ENCODE assay signal across 23 cellular contexts in genomic region chr13:112861876-112862615, GRCh38.
DNase-seq lines count a peak whose midpoint lies in the region; ATAC-seq, FAIRE-seq and TF ChIP-seq lines count a peak whose summit lies in the region.
"Had no signal": no experiment of that assay in that cellular context is flagged by ENCODE, and none has a peak within 500 bp of the region (broad histone marks: within the 10 kb centered on the region; RNA-seq: fewer than 3 reads in every experiment).

No MANE protein-coding gene starts in this region.

- no peaks in the 10 kb centered on the region for H3K9me3 Mint-ChIP-seq in activated T-cell treated with anti-CD3 and anti-CD28 coated beads, Interleukin-2, amount 50 U/mL, for 72 hours
- H3K9me3 Mint-ChIP-seq in T-helper 2 cell treated with Interferon-gamma antibody and Interleukin-4, amounts not matched to agents 5 μg/mL and 100 μg/mL, for 36 hours: peaks cover 4% of the 10 kb centered on the region
- H3K9me3 Mint-ChIP-seq: CD8-positive, alpha-beta T cell had no signal

- TF ChIP-seq CTCF in kidney (IDR thresholded peaks at IDR 0.05; ENCODE audit: borderline replicate concordance, extremely low read depth, insufficient read depth): no peak
- TF ChIP-seq CTCF in tibial artery (IDR thresholded peaks at IDR 0.05): no peak

- no peak overlapping the region for H3K4me3 Mint-ChIP-seq in activated T-cell treated with anti-CD3 and anti-CD28 coated beads, Interleukin-2, amount 50 U/mL, for 72 hours
- no peak overlapping the region for H3K4me3 Mint-ChIP-seq in T-helper 2 cell treated with Interferon-gamma antibody and Interleukin-4, amounts not matched to agents 5 μg/mL and 100 μg/mL, for 36 hours
- H3K4me3 Mint-ChIP-seq: CD8-positive, alpha-beta T cell had no signal

- intact Hi-C loops in kidney (cut with DNase I) (no loop called here), sciatic nerve (cut with DNase I) (no loop called here), tibial artery (cut with DNase I; ENCODE audit: low total_unique reads) (no loop called here)

- H3K36me3 ChIP-seq in kidney (ENCODE audit: control insufficient read depth in 1 of 2, insufficient read depth in 2 of 2, low read length in 2 of 2) (peaks cover 16 to 27% of the 10 kb centered on the region in 2 donors), tibial artery (peaks cover 6 to 54% (median 26%) of the 10 kb centered on the region in 3 donors)
- H3K36me3 ChIP-seq: MG63 had no signal

- ATAC-seq in activated T-cell treated with anti-CD3 and anti-CD28 coated beads, Interleukin-2, amount 50 U/mL, for 72 hours (replicated peaks in 1 of 2): no peak
- no peak for ATAC-seq in sciatic nerve
- ATAC-seq: CD8-positive, alpha-beta T cell; GM12878; K562; Panc1 had no signal

- H3K27ac Mint-ChIP-seq in activated T-cell treated with anti-CD3 and anti-CD28 coated beads, Interleukin-2, amount 50 U/mL, for 72 hours: no peak overlapping the region
- H3K27ac Mint-ChIP-seq in T-helper 2 cell treated with Interferon-gamma antibody and Interleukin-4, amounts not matched to agents 5 μg/mL and 100 μg/mL, for 36 hours: no peak overlapping the region
- H3K27ac Mint-ChIP-seq: CD8-positive, alpha-beta T cell had no signal

- FAIRE-seq in kidney (lab: Jason Lieb, UNC): no peak
- FAIRE-seq: GM12878, K562 had no signal

- H3K4me1 ChIP-seq in kidney (ENCODE audit: control insufficient read depth in 1 of 2, insufficient read depth in 1 of 2, low read depth in 1 of 2, low read length in 2 of 2) (no peaks in the 10 kb centered on the region), tibial artery (no peaks in the 10 kb centered on the region)

- H3K27me3 ChIP-seq in tibial artery: no peaks in the 10 kb centered on the region
- H3K27me3 ChIP-seq: BLaER1 treated with 17β-estradiol and CSF1 and Interleukin-3, amounts not matched to agents 10 nM and 100 nM; MG63 had no signal

- no peak overlapping the region for H3K4me3 ChIP-seq in kidney (ENCODE audit: low read length in 2 of 2)
- H3K4me3 ChIP-seq in tibial artery: no peak overlapping the region
- H3K4me3 ChIP-seq: BLaER1 treated with 17β-estradiol and CSF1 and Interleukin-3, amounts not matched to agents 10 nM and 100 nM; GM12878; K562; MG63 had no signal

- peaks cover 3 to 18% of the 10 kb centered on the region in 2 donors for H3K36me3 Mint-ChIP-seq in activated T-cell treated with anti-CD3 and anti-CD28 coated beads, Interleukin-2, amount 50 U/mL, for 72 hours (ENCODE audit: insufficient read depth in 2 of 2)
- H3K36me3 Mint-ChIP-seq in T-helper 2 cell treated with Interferon-gamma antibody and Interleukin-4, amounts not matched to agents 5 μg/mL and 100 μg/mL, for 36 hours (ENCODE audit: low read depth): peaks cover 31% of the 10 kb centered on the region

- H3K27ac ChIP-seq in kidney (ENCODE audit: low read depth in 2 of 2, low read length in 2 of 2) (no peak overlapping the region), tibial artery (no peak overlapping the region)
- H3K27ac ChIP-seq: 22Rv1; BLaER1 treated with 17β-estradiol and CSF1 and Interleukin-3, amounts not matched to agents 10 nM and 100 nM had no signal

- DNase-seq in activated T-cell treated with anti-CD3 and anti-CD28 coated beads, Interleukin-2, amount 50 U/mL, for 1 hour: peak; percentile 5
- no peak for DNase-seq in activated T-cell treated with anti-CD3 and anti-CD28 coated beads, Interleukin-2, amount 50 U/mL, for 72 hours
- DNase-seq in Ammon's horn (ENCODE audit: low spot score): peak; percentile 34
- peak; percentile 61 for DNase-seq in kidney
- peak; percentile 54 for DNase-seq in sciatic nerve (ENCODE audit: low spot score)
- DNase-seq in T-helper 2 cell treated with Interferon-gamma antibody and Interleukin-4, amounts not matched to agents 5 μg/mL and 100 μg/mL, for 36 hours (ENCODE audit: low spot score): no peak
- DNase-seq in stimulated activated naive CD4-positive, alpha-beta T cell treated with Interleukin-2 at 50 U/mL for 16 hours (lab: John Stamatoyannopoulos, UW): no peak
- no peak for DNase-seq in tibial artery
- DNase-seq: ACHN; CD8-positive, alpha-beta T cell; DND-41; MG63; NCI-H1417; NCI-H1694 treated with DMSO at 0.1 percent for 48 hours; NCI-H2081 treated with DMSO at 0.1 percent for 48 hours; NCI-H2171 treated with DMSO at 0.1 percent for 48 hours; NCI-H524 treated with DMSO at 0.1 percent for 48 hours; NCI-H82 had no signal

- no peaks in the 10 kb centered on the region for H3K4me1 Mint-ChIP-seq in activated T-cell treated with anti-CD3 and anti-CD28 coated beads, Interleukin-2, amount 50 U/mL, for 72 hours (ENCODE audit: low read depth)
- no peaks in the 10 kb centered on the region for H3K4me1 Mint-ChIP-seq in T-helper 2 cell treated with Interferon-gamma antibody and Interleukin-4, amounts not matched to agents 5 μg/mL and 100 μg/mL, for 36 hours (ENCODE audit: low read depth)

- no peaks in the 10 kb centered on the region for H3K9me3 ChIP-seq in kidney (ENCODE audit: control insufficient read depth in 1 of 2, low read length in 2 of 2)
- no peaks in the 10 kb centered on the region for H3K9me3 ChIP-seq in tibial artery
- H3K9me3 ChIP-seq: BLaER1 treated with 17β-estradiol and CSF1 and Interleukin-3, amounts not matched to agents 10 nM and 100 nM; MG63 had no signal

- no peak overlapping the region for H3K9ac ChIP-seq in kidney (ENCODE audit: low read length in 2 of 2)
- H3K9ac ChIP-seq: BLaER1 treated with 17β-estradiol and CSF1 and Interleukin-3, amounts not matched to agents 10 nM and 100 nM had no signal

- H3K27me3 Mint-ChIP-seq in activated T-cell treated with anti-CD3 and anti-CD28 coated beads, Interleukin-2, amount 50 U/mL, for 72 hours (ENCODE audit: low read depth): no peaks in the 10 kb centered on the region
- no peaks in the 10 kb centered on the region for H3K27me3 Mint-ChIP-seq in T-helper 2 cell treated with Interferon-gamma antibody and Interleukin-4, amounts not matched to agents 5 μg/mL and 100 μg/mL, for 36 hours (ENCODE audit: low read depth)

Comparison
In these comparisons a context has a peak if more than half of its experiments do, and no peak if none do; other contexts are left out.
1. DNase-seq: peak in activated T-cell treated with anti-CD3 and anti-CD28 coated beads, Interleukin-2, amount 50 U/mL, for 1 hour (single experiment), Ammon's horn (single experiment), kidney (single experiment) and sciatic nerve (single experiment); none in activated T-cell treated with anti-CD3 and anti-CD28 coated beads, Interleukin-2, amount 50 U/mL, for 72 hours (0 of 2), T-helper 2 cell treated with Interferon-gamma antibody and Interleukin-4, amounts not matched to agents 5 μg/mL and 100 μg/mL, for 36 hours (single experiment), stimulated activated naive CD4-positive, alpha-beta T cell treated with Interleukin-2 at 50 U/mL for 16 hours (single experiment) and tibial artery (0 of 2).